Comparison of ENCODE assay signal across 9 cellular contexts in the genomic region with DNA sequence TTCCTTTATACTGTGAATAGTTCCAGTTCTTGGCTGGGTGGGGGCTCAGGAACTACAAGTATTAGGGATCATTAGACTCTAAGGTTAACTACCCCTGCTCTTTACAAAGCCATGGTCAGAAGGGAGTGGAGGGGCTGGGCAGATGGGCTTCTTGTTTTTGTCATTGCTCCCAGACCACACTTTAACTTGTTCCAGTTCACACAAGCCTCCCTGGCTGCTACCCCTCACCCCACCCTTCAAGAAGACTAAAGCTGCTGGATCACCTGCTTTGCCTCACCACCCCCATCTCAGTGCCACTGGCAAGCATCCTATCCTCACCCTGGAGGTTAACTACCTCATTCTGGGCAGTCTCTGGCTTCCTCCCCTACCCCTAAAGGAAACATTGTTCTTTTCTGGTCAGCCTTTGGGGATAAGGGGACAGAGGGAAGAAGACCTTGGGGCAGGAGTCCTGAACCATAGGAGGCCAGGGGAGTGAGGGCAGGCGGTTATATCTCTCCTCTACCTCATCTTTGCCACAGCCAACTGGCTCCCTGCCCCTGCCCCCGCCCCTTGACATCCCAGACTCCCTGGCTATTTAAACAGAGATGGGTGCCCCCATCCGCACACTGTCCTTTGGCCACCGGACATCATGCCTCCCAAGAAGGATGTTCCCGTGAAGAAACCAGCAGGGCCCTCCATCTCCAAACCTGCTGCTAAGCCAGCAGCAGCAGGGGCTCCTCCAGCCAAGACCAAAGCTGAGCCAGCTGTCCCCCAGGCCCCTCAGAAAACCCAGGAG. TPM values are rescaled to one million over a fixed set of nuclear protein-coding genes. Genes with fewer than 3 reads are reported as not detected.
DNase-seq lines count a peak whose midpoint lies in the region; ATAC-seq, FAIRE-seq and TF ChIP-seq lines count a peak whose summit lies in the region.
"Had no signal": no experiment of that assay in that cellular context is flagged by ENCODE, and none has a peak within 500 bp of the region (broad histone marks: within the 10 kb centered on the region; RNA-seq: fewer than 3 reads in every experiment).

No MANE protein-coding gene starts in this region.

- 96% methylated on average over 3 of the region's 5 CpGs for WGBS in HepG2 (ENCODE audit: low lambda C conversion rate)
- 60% methylated on average over 1 of the region's 5 CpGs for whole genome bisulfite sequencing in right lobe of liver (ENCODE audit: insufficient coverage, low coverage, low lambda C conversion rate, missing lambda C conversion rate)

- intact Hi-C loops in HepG2 (cut with micrococcal nuclease; ENCODE audit: unreplicated experiment) (loop anchor here (2.0 kb wide), 1 partner anchor 35 kb away; a partner anchor contains a TSS), right lobe of liver (cut with DNase I) (no loop called here), vagina (cut with DNase I) (no loop called here)

- POLR2A ChIA-PET in HepG2 (lab: Yijun Ruan, JAX) = interaction anchor here (1.4 to 2.3 kb wide), 2 partner anchors 25 to 35 kb away, joined by 3 to 17 read pairs; a partner anchor contains a TSS

- H3K27ac ChIP-seq in HepG2 (ENCODE audit: extremely low read length, insufficient read depth, low read length) (peak overlapping the region; percentile 89), right lobe of liver (no peak overlapping the region), vagina (peak overlapping the region; percentile 89)

- TF ChIP-seq POLR2A in HepG2 (IDR thresholded peaks at IDR 0.05; ENCODE audit: insufficient read depth in 1 of 2, low read depth in 2 of 2, low read length in 2 of 2) (no peak), right lobe of liver (IDR thresholded peaks at IDR 0.05) (no peak), vagina (IDR thresholded peaks at IDR 0.05) (no peak)

- H3K4me3 ChIP-seq in HepG2 (replicated peaks in 1 of 3; ENCODE audit: insufficient read depth in 1 of 3, low read depth in 2 of 3, low read length in 3 of 3) = peak overlapping the region; percentile 79 to 86 (median 82)
- no peak overlapping the region for H3K4me3 ChIP-seq in right lobe of liver
- H3K4me3 ChIP-seq in kidney epithelial cell (ENCODE audit: low read depth, low read length) = peak overlapping the region; percentile 62
- H3K4me3 ChIP-seq in vagina = peak overlapping the region; percentile 42 to 57

- no TSS peak for BruUV-seq in HepG2 (replicated peaks; lab: Mats Ljungman, UMichigan)

- no peaks in the 10 kb centered on the region for H4K20me1 ChIP-seq in HepG2 (ENCODE audit: insufficient read depth, low read length)

- TF ChIP-seq EP300 in HepG2 (IDR thresholded peaks at IDR 0.05; ENCODE audit: low read depth in 2 of 2, low read length in 2 of 2) (no peak), HepG2 (CRISPR knock-in tag; IDR thresholded peaks at IDR 0.05; ENCODE audit: borderline replicate concordance) (no peak)

- H3K27me3 Mint-ChIP-seq in activated naive CD8-positive, alpha-beta T cell = no peaks in the 10 kb centered on the region

- peaks cover 19% of the 10 kb centered on the region for H3K79me2 ChIP-seq in HepG2 (ENCODE audit: insufficient read depth, low read length)

- H2AFZ ChIP-seq in HepG2 (ENCODE audit: low read length) = no peak overlapping the region

- no peak for TF ChIP-seq RAD21 in HepG2 (CRISPR knock-in tag; IDR thresholded peaks at IDR 0.05)

- no peaks in the 10 kb centered on the region for H3K9me3 Mint-ChIP-seq in activated naive CD8-positive, alpha-beta T cell (ENCODE audit: low read depth)

- H3K36me3 ChIP-seq in HepG2 (replicated peaks in 1 of 2; ENCODE audit: control insufficient read depth in 1 of 2, insufficient read depth in 2 of 2, low read length in 2 of 2) (0 out of 5 replicates have a peak, but pooled peaks cover 0 to 1% of the 10 kb centered on the region in 2 experiments), right lobe of liver (no peaks in the 10 kb centered on the region), kidney epithelial cell (ENCODE audit: control insufficient read depth, insufficient read depth, low read length) (peaks cover 2% of the 10 kb centered on the region), vagina (no peaks in the 10 kb centered on the region)

- in situ Hi-C loops in HepG2 (cut with HindIII; ENCODE audit: extremely low pct_ligation_motif_present, low pct_unique_long_range_greater_than_20kb) = no loop called here

- no peaks in the 10 kb centered on the region for H3K9me3 ChIP-seq in HepG2 (ENCODE audit: low read length)
- H3K9me3 ChIP-seq in right lobe of liver = no peaks in the 10 kb centered on the region
- no peaks in the 10 kb centered on the region for H3K9me3 ChIP-seq in vagina

- TF ChIP-seq CTCF in HepG2 (CRISPR knock-in tag; IDR thresholded peaks at IDR 0.05) (no peak), right lobe of liver (IDR thresholded peaks at IDR 0.05) (no peak), kidney epithelial cell (IDR thresholded peaks at IDR 0.05; ENCODE audit: insufficient read depth, low read length, poor library complexity, severe bottlenecking) (no peak), vagina (IDR thresholded peaks at IDR 0.05) (no peak)

- DNase-seq in HepG2 (ENCODE audit: low spot score) (no peak), right lobe of liver (no peak), kidney epithelial cell (ENCODE audit: low read depth) (no peak), vagina (ENCODE audit: extremely low spot score in 2 of 2) (no peak), MV-4-11 (lab: John Stamatoyannopoulos, UW) (no peak)
- DNase-seq: OCI-M1 had no signal

- no peaks in the 10 kb centered on the region for H3K36me3 Mint-ChIP-seq in activated naive CD8-positive, alpha-beta T cell

- peak overlapping the region; percentile 91 for H3K4me3 Mint-ChIP-seq in activated naive CD8-positive, alpha-beta T cell

- no peak overlapping the region for H3K27ac Mint-ChIP-seq in activated naive CD8-positive, alpha-beta T cell

- ATAC-seq in HepG2 (no peak), right lobe of liver (no peak), HG02840 (IDR thresholded peaks at IDR 0.05; ENCODE audit: low FRiP score, unreplicated experiment) (no peak), HG03139 (IDR thresholded peaks at IDR 0.05; ENCODE audit: unreplicated experiment) (no peak)

- CTCF ChIA-PET in HepG2 (lab: Yijun Ruan, JAX; ENCODE audit: low intra/inter-chr PET ratio, low total read pairs) = no interaction called here

- FAIRE-seq in HepG2 (lab: Jason Lieb, UNC) = no peak

- H3K9ac ChIP-seq in HepG2 (ENCODE audit: insufficient read depth, low read depth, low read length) = peak overlapping the region; percentile 76

- H3K27me3 ChIP-seq in HepG2 (ENCODE audit: control insufficient read depth in 1 of 2, insufficient read depth in 2 of 2, low read length in 2 of 2) (no peaks in the 10 kb centered on the region; a peak in 1 of 5 replicates), right lobe of liver (no peaks in the 10 kb centered on the region), kidney epithelial cell (ENCODE audit: control insufficient read depth, insufficient read depth, low read length) (no peaks in the 10 kb centered on the region), vagina (no peaks in the 10 kb centered on the region)

- H3K4me1 ChIP-seq in HepG2 (ENCODE audit: insufficient read depth, low read length) (peaks cover 43% of the 10 kb centered on the region), right lobe of liver (peaks cover 0 to 29% (median 12%) of the 10 kb centered on the region in 4 donors), vagina (peaks cover 33% of the 10 kb centered on the region)

- peaks cover 34% of the 10 kb centered on the region for H3K4me1 Mint-ChIP-seq in activated naive CD8-positive, alpha-beta T cell (ENCODE audit: low read depth)

- peak overlapping the region; percentile 82 for H3K4me2 ChIP-seq in HepG2 (ENCODE audit: low read depth, low read length)

RNA-seq across cellular contexts. Expression of a gene that starts 1.1 kb away (rescaled TPM):
- total RNA-seq in HepG2 (2016; rRNA removed; fragmentation: Illumina TruSeq; extraction: Trizol) = 75.7 and 76.5 TPM in 2 replicates
- 325 and 392 TPM in 2 replicates for total RNA-seq in HepG2 (2016; cell fraction: cytosol; rRNA removed; fragmentation: Illumina TruSeq; extraction: Trizol; ENCODE audit: low read depth)
- total RNA-seq in HepG2 (2016; cell fraction: insoluble cytoplasmic fraction; rRNA removed; fragmentation: Illumina TruSeq; extraction: Trizol) = 64.5 and 75.8 TPM in 2 replicates
- 194 and 230 TPM in 2 replicates for total RNA-seq in HepG2 (2016; cell fraction: membrane; rRNA removed; fragmentation: Illumina TruSeq; extraction: Trizol)
- 25.1 and 31.8 TPM in 2 replicates for total RNA-seq in HepG2 (2016; cell fraction: nucleus; rRNA removed; fragmentation: Illumina TruSeq; extraction: Trizol)
- polyA plus RNA-seq in HepG2 (2011; rRNA removed) = 81.4 and 88.7 TPM in 2 replicates
- 101 and 116 TPM in 2 replicates for polyA plus RNA-seq in HepG2 (2011; cell fraction: cytosol; rRNA removed)
- polyA plus RNA-seq in HepG2 (2011; cell fraction: nucleus; rRNA removed) = 53.0 and 71.7 TPM in 2 replicates
- 71.1 and 77.9 TPM in 2 replicates for polyA plus RNA-seq in HepG2 (2012)
- polyA plus RNA-seq in HepG2 (2016; cell fraction: cytosol; fragmentation: Illumina TruSeq; extraction: Trizol; ENCODE audit: low read depth) = 374 and 492 TPM in 2 replicates
- 78.1 and 85.3 TPM in 2 replicates for polyA plus RNA-seq in HepG2 (2016; cell fraction: insoluble cytoplasmic fraction; fragmentation: Illumina TruSeq; extraction: Trizol; ENCODE audit: low read depth)
- 220 and 254 TPM in 2 replicates for polyA plus RNA-seq in HepG2 (2016; cell fraction: membrane; fragmentation: Illumina TruSeq; extraction: Trizol; ENCODE audit: low read depth)
- 77.1 and 86.6 TPM in 2 replicates for polyA plus RNA-seq in HepG2 (2016; cell fraction: nucleus; fragmentation: Illumina TruSeq; extraction: Trizol; ENCODE audit: insufficient read depth, low read depth)
- 23.8 and 38.6 TPM in 2 replicates for polyA minus RNA-seq in HepG2 (2011; rRNA and poly(A)+ RNA removed; ENCODE audit: low replicate concordance)
- 16.8 and 20.3 TPM in 2 replicates for polyA minus RNA-seq in HepG2 (2011; cell fraction: cytosol; rRNA and poly(A)+ RNA removed)
- 14.3 and 20.6 TPM in 2 replicates for polyA minus RNA-seq in HepG2 (2011; cell fraction: nucleus; rRNA and poly(A)+ RNA removed)
- 10 to 100 TPM in 5 of 6 experiments, 1 to 10 TPM in 1; 4.9 to 18.7 (median 12.6) TPM for total RNA-seq in right lobe of liver
- total RNA-seq in kidney epithelial cell = 95.2 and 107 TPM in 2 replicates
- 40.8 TPM for total RNA-seq in vagina

RNA-seq across cellular contexts. Expression of a gene that starts 4.7 kb away (rescaled TPM):
- 1,192 and 1,778 TPM in 2 replicates for total RNA-seq in HepG2 (2016; rRNA removed; fragmentation: Illumina TruSeq; extraction: Trizol)
- 428 and 482 TPM in 2 replicates for total RNA-seq in HepG2 (2016; cell fraction: cytosol; rRNA removed; fragmentation: Illumina TruSeq; extraction: Trizol; ENCODE audit: low read depth)
- total RNA-seq in HepG2 (2016; cell fraction: insoluble cytoplasmic fraction; rRNA removed; fragmentation: Illumina TruSeq; extraction: Trizol) = 1,256 and 1,894 TPM in 2 replicates
- 384 and 408 TPM in 2 replicates for total RNA-seq in HepG2 (2016; cell fraction: membrane; rRNA removed; fragmentation: Illumina TruSeq; extraction: Trizol)
- total RNA-seq in HepG2 (2016; cell fraction: nucleus; rRNA removed; fragmentation: Illumina TruSeq; extraction: Trizol) = 421 and 427 TPM in 2 replicates
- polyA plus RNA-seq in HepG2 (2011; rRNA removed) = 983 and 1,127 TPM in 2 replicates
- 1,443 and 1,577 TPM in 2 replicates for polyA plus RNA-seq in HepG2 (2011; cell fraction: cytosol; rRNA removed)
- 447 and 559 TPM in 2 replicates for polyA plus RNA-seq in HepG2 (2011; cell fraction: nucleus; rRNA removed)
- polyA plus RNA-seq in HepG2 (2012) = 597 and 749 TPM in 2 replicates
- 405 and 433 TPM in 2 replicates for polyA plus RNA-seq in HepG2 (2016; cell fraction: cytosol; fragmentation: Illumina TruSeq; extraction: Trizol; ENCODE audit: low read depth)
- 1,500 and 1,664 TPM in 2 replicates for polyA plus RNA-seq in HepG2 (2016; cell fraction: insoluble cytoplasmic fraction; fragmentation: Illumina TruSeq; extraction: Trizol; ENCODE audit: low read depth)
- 283 and 315 TPM in 2 replicates for polyA plus RNA-seq in HepG2 (2016; cell fraction: membrane; fragmentation: Illumina TruSeq; extraction: Trizol; ENCODE audit: low read depth)
- polyA plus RNA-seq in HepG2 (2016; cell fraction: nucleus; fragmentation: Illumina TruSeq; extraction: Trizol; ENCODE audit: insufficient read depth, low read depth) = 579 and 630 TPM in 2 replicates
- 230 and 730 TPM in 2 replicates for polyA minus RNA-seq in HepG2 (2011; rRNA and poly(A)+ RNA removed; ENCODE audit: low replicate concordance)
- polyA minus RNA-seq in HepG2 (2011; cell fraction: cytosol; rRNA and poly(A)+ RNA removed) = 135 and 172 TPM in 2 replicates
- polyA minus RNA-seq in HepG2 (2011; cell fraction: nucleus; rRNA and poly(A)+ RNA removed) = 220 and 358 TPM in 2 replicates
- 100 to 1,000 TPM; 409 to 644 (median 490) TPM for total RNA-seq in right lobe of liver
- 1,283 and 1,365 TPM in 2 replicates for total RNA-seq in kidney epithelial cell
- 2,285 TPM for total RNA-seq in vagina

RNA-seq across cellular contexts. Expression of a gene that starts 25.4 kb away (rescaled TPM):
- total RNA-seq in HepG2 (2016; rRNA removed; fragmentation: Illumina TruSeq; extraction: Trizol) (30.1 and 66.9 TPM in 2 replicates), right lobe of liver (100 to 1,000 TPM in 1 of 6 experiments, 10 to 100 TPM in 5; 56.5 to 117 (median 70.3) TPM), kidney epithelial cell (213 and 309 TPM in 2 replicates), vagina (140 TPM)
- total RNA-seq in HepG2 (2016; cell fraction: cytosol; rRNA removed; fragmentation: Illumina TruSeq; extraction: Trizol; ENCODE audit: low read depth) = 6.1 and 7.8 TPM in 2 replicates
- 27.6 and 70.9 TPM in 2 replicates for total RNA-seq in HepG2 (2016; cell fraction: insoluble cytoplasmic fraction; rRNA removed; fragmentation: Illumina TruSeq; extraction: Trizol)
- 12.4 and 14.5 TPM in 2 replicates for total RNA-seq in HepG2 (2016; cell fraction: membrane; rRNA removed; fragmentation: Illumina TruSeq; extraction: Trizol)
- 74.2 and 79.4 TPM in 2 replicates for total RNA-seq in HepG2 (2016; cell fraction: nucleus; rRNA removed; fragmentation: Illumina TruSeq; extraction: Trizol)
- 71.0 and 80.1 TPM in 2 replicates for polyA plus RNA-seq in HepG2 (2011; rRNA removed)
- 65.6 and 71.7 TPM in 2 replicates for polyA plus RNA-seq in HepG2 (2011; cell fraction: cytosol; rRNA removed)
- polyA plus RNA-seq in HepG2 (2011; cell fraction: nucleus; rRNA removed) = 144 and 146 TPM in 2 replicates
- polyA plus RNA-seq in HepG2 (2012) = 27.6 and 29.6 TPM in 2 replicates
- 4.5 and 6.5 TPM in 2 replicates for polyA plus RNA-seq in HepG2 (2016; cell fraction: cytosol; fragmentation: Illumina TruSeq; extraction: Trizol; ENCODE audit: low read depth)
- polyA plus RNA-seq in HepG2 (2016; cell fraction: insoluble cytoplasmic fraction; fragmentation: Illumina TruSeq; extraction: Trizol; ENCODE audit: low read depth) = 22.5 and 29.6 TPM in 2 replicates
- 9.2 and 9.6 TPM in 2 replicates for polyA plus RNA-seq in HepG2 (2016; cell fraction: membrane; fragmentation: Illumina TruSeq; extraction: Trizol; ENCODE audit: low read depth)
- 105 and 109 TPM in 2 replicates for polyA plus RNA-seq in HepG2 (2016; cell fraction: nucleus; fragmentation: Illumina TruSeq; extraction: Trizol; ENCODE audit: insufficient read depth, low read depth)
- polyA minus RNA-seq in HepG2 (2011; rRNA and poly(A)+ RNA removed; ENCODE audit: low replicate concordance) = 191 and 267 TPM in 2 replicates
- polyA minus RNA-seq in HepG2 (2011; cell fraction: cytosol; rRNA and poly(A)+ RNA removed) = 75.6 and 84.1 TPM in 2 replicates
- polyA minus RNA-seq in HepG2 (2011; cell fraction: nucleus; rRNA and poly(A)+ RNA removed) = 47.8 and 73.0 TPM in 2 replicates

RNA-seq across cellular contexts. Expression of a gene that starts 35.4 kb away (rescaled TPM):
- total RNA-seq in HepG2 (2016; rRNA removed; fragmentation: Illumina TruSeq; extraction: Trizol) (1.9 and 2.3 TPM in 2 replicates), right lobe of liver (1 to 10 TPM; 1.7 to 5.4 (median 3.2) TPM), kidney epithelial cell (3.0 and 4.7 TPM in 2 replicates), vagina (2.0 TPM)
- total RNA-seq in HepG2 (2016; cell fraction: cytosol; rRNA removed; fragmentation: Illumina TruSeq; extraction: Trizol; ENCODE audit: low read depth) = 3.2 and 3.7 TPM in 2 replicates
- 1.6 and 2.5 TPM in 2 replicates for total RNA-seq in HepG2 (2016; cell fraction: insoluble cytoplasmic fraction; rRNA removed; fragmentation: Illumina TruSeq; extraction: Trizol)
- total RNA-seq in HepG2 (2016; cell fraction: membrane; rRNA removed; fragmentation: Illumina TruSeq; extraction: Trizol) = 2.0 and 3.1 TPM in 2 replicates
- total RNA-seq in HepG2 (2016; cell fraction: nucleus; rRNA removed; fragmentation: Illumina TruSeq; extraction: Trizol) = 2.9 and 4.3 TPM in 2 replicates
- polyA plus RNA-seq in HepG2 (2011; rRNA removed) = 0.70 and 0.98 TPM in 2 replicates
- polyA plus RNA-seq in HepG2 (2011; cell fraction: cytosol; rRNA removed) = 0.58 and 0.59 TPM in 2 replicates
- 2.0 and 2.3 TPM in 2 replicates for polyA plus RNA-seq in HepG2 (2011; cell fraction: nucleus; rRNA removed)
- polyA plus RNA-seq in HepG2 (2012) = 0.99 and 1.0 TPM in 2 replicates
- 0.17 and 0.23 TPM in 2 replicates for polyA plus RNA-seq in HepG2 (2016; cell fraction: cytosol; fragmentation: Illumina TruSeq; extraction: Trizol; ENCODE audit: low read depth)
- 1.2 and 1.5 TPM in 2 replicates for polyA plus RNA-seq in HepG2 (2016; cell fraction: insoluble cytoplasmic fraction; fragmentation: Illumina TruSeq; extraction: Trizol; ENCODE audit: low read depth)
- polyA plus RNA-seq in HepG2 (2016; cell fraction: membrane; fragmentation: Illumina TruSeq; extraction: Trizol; ENCODE audit: low read depth) = 0.38 and 0.55 TPM in 2 replicates
- 2.3 and 2.8 TPM in 2 replicates for polyA plus RNA-seq in HepG2 (2016; cell fraction: nucleus; fragmentation: Illumina TruSeq; extraction: Trizol; ENCODE audit: insufficient read depth, low read depth)
- polyA minus RNA-seq in HepG2 (2011; rRNA and poly(A)+ RNA removed; ENCODE audit: low replicate concordance) = 5.6 and 16.3 TPM in 2 replicates
- polyA minus RNA-seq in HepG2 (2011; cell fraction: cytosol; rRNA and poly(A)+ RNA removed) = 1.8 and 2.6 TPM in 2 replicates
- polyA minus RNA-seq in HepG2 (2011; cell fraction: nucleus; rRNA and poly(A)+ RNA removed) = 8.6 and 8.8 TPM in 2 replicates

RNA-seq across cellular contexts. Expression of a gene that starts 35.8 kb away (rescaled TPM):
- total RNA-seq in HepG2 (2016; rRNA removed; fragmentation: Illumina TruSeq; extraction: Trizol) = 13.1 and 21.3 TPM in 2 replicates
- 7.8 and 8.7 TPM in 2 replicates for total RNA-seq in HepG2 (2016; cell fraction: cytosol; rRNA removed; fragmentation: Illumina TruSeq; extraction: Trizol; ENCODE audit: low read depth)
- 13.2 and 20.4 TPM in 2 replicates for total RNA-seq in HepG2 (2016; cell fraction: insoluble cytoplasmic fraction; rRNA removed; fragmentation: Illumina TruSeq; extraction: Trizol)
- total RNA-seq in HepG2 (2016; cell fraction: membrane; rRNA removed; fragmentation: Illumina TruSeq; extraction: Trizol) = 6.4 and 7.1 TPM in 2 replicates
- 34.5 and 38.1 TPM in 2 replicates for total RNA-seq in HepG2 (2016; cell fraction: nucleus; rRNA removed; fragmentation: Illumina TruSeq; extraction: Trizol)
- 21.0 and 24.1 TPM in 2 replicates for polyA plus RNA-seq in HepG2 (2011; rRNA removed)
- polyA plus RNA-seq in HepG2 (2011; cell fraction: cytosol; rRNA removed) = 6.4 and 7.0 TPM in 2 replicates
- polyA plus RNA-seq in HepG2 (2011; cell fraction: nucleus; rRNA removed) = 89.5 and 95.6 TPM in 2 replicates
- 18.5 and 25.0 TPM in 2 replicates for polyA plus RNA-seq in HepG2 (2012)
- 1.0 and 1.5 TPM in 2 replicates for polyA plus RNA-seq in HepG2 (2016; cell fraction: cytosol; fragmentation: Illumina TruSeq; extraction: Trizol; ENCODE audit: low read depth)
- 11.3 and 14.8 TPM in 2 replicates for polyA plus RNA-seq in HepG2 (2016; cell fraction: insoluble cytoplasmic fraction; fragmentation: Illumina TruSeq; extraction: Trizol; ENCODE audit: low read depth)
- polyA plus RNA-seq in HepG2 (2016; cell fraction: membrane; fragmentation: Illumina TruSeq; extraction: Trizol; ENCODE audit: low read depth) = 3.5 and 3.7 TPM in 2 replicates
- 65.5 and 70.0 TPM in 2 replicates for polyA plus RNA-seq in HepG2 (2016; cell fraction: nucleus; fragmentation: Illumina TruSeq; extraction: Trizol; ENCODE audit: insufficient read depth, low read depth)
- 32.0 and 82.6 TPM in 2 replicates for polyA minus RNA-seq in HepG2 (2011; rRNA and poly(A)+ RNA removed; ENCODE audit: low replicate concordance)
- 17.5 and 19.3 TPM in 2 replicates for polyA minus RNA-seq in HepG2 (2011; cell fraction: cytosol; rRNA and poly(A)+ RNA removed)
- 62.1 and 93.5 TPM in 2 replicates for polyA minus RNA-seq in HepG2 (2011; cell fraction: nucleus; rRNA and poly(A)+ RNA removed)
- 10 to 100 TPM; 17.9 to 40.8 (median 25.7) TPM for total RNA-seq in right lobe of liver
- total RNA-seq in kidney epithelial cell = 33.7 and 40.5 TPM in 2 replicates
- total RNA-seq in vagina = 95.3 TPM

Comparison
In these comparisons a context has a peak if more than half of its experiments do, and no peak if none do; other contexts are left out.
1. H3K27ac ChIP-seq: peak in HepG2 (single experiment) and vagina (single experiment); none in right lobe of liver (0 of 3).
2. H3K4me3 ChIP-seq: peak in HepG2 (3 of 3), kidney epithelial cell (single experiment) and vagina (2 of 2); none in right lobe of liver (0 of 3).